ENCODE assay signal across 10 cellular contexts in the genomic region with DNA sequence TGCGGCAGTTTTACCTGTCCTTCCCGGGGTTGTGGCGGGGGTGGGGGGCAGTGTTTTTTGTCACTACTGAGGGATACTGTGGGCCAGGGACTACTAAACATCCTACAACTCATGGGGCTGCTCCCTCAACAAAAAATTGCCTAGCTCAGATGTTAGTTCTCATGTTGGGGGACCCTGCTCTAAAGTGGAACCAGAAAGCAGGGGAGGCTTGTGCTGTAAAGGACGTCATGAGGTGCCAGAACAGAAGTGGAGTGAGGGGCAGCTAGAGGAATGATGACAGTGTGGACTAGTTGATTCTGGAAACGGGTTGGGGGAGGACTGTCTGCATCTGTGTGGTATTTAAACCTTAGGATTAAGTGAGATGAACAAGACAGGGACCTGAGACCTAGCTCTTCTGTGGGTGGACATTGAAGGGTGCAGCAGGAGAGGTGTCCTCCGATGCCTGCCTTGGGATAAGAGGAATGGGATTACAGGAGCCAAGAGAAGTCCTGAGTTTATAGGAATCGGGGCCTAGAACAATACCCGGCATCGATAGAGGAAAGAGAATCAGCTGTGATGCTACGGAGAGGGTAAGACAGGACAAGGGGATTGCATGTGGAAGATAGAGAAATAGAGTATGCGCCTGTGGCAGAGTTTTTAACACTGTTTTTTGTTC. TPM values are rescaled to one million over a fixed set of nuclear protein-coding genes. Genes with fewer than 3 reads are reported as not detected.
A peak's percentile ranks its signal among the peaks of the same experiment; 100 is the strongest.
DNase-seq lines count a peak whose midpoint lies in the region; ATAC-seq and TF ChIP-seq lines count a peak whose summit lies in the region.
"Had no signal": no experiment of that assay in that cellular context is flagged by ENCODE, and none has a peak within 500 bp of the region (broad histone marks: within the 10 kb centered on the region; RNA-seq: fewer than 3 reads in every experiment).

No MANE protein-coding gene starts in this region.

- H3K4me3 ChIP-seq in ACC112 (ENCODE audit: low read depth, low read length) (peak overlapping the region; percentile 83), DOHH2 (ENCODE audit: low read length) (peak overlapping the region; percentile 98), iPS-20b (ENCODE audit: low read length) (peak overlapping the region; percentile 99; the same call in 1 of the 2 replicates)

- peaks cover 42% of the 10 kb centered on the region for H3K4me1 Mint-ChIP-seq in activated B cell treated with CpG ODN at 0.5 μM for 24 hours

- DNase-seq in activated B cell treated with CpG ODN at 0.5 μM for 24 hours: no peak
- DNase-seq in germinal center (ENCODE audit: low spot score): no peak
- no peak for DNase-seq in stimulated activated CD4-positive, alpha-beta T cell treated with anti-CD3 and anti-CD28 coated beads, Interleukin-15, amount 100 ng/mL, for 24 hours
- no peak for DNase-seq in hepatic stellate cell (ENCODE audit: low spot score)
- DNase-seq: left lung had no signal

- H3K4me3 Mint-ChIP-seq in activated B cell treated with CpG ODN at 0.5 μM for 24 hours: peak overlapping the region; percentile 42

- H3K36me3 ChIP-seq in ACC112 (ENCODE audit: insufficient read depth, low read length): peaks cover 64% of the 10 kb centered on the region
- H3K36me3 ChIP-seq in DOHH2 (ENCODE audit: control insufficient read depth, low read length): peaks cover 68% of the 10 kb centered on the region
- H3K36me3 ChIP-seq in iPS-20b (ENCODE audit: insufficient read depth, low read depth, low read length): peaks cover 68% of the 10 kb centered on the region

- peaks cover 27% of the 10 kb centered on the region; the same call in 1 of the 2 replicates for H4K20me1 ChIP-seq in DOHH2 (ENCODE audit: control insufficient read depth, insufficient read depth, low read depth, low read length)

- CTCF ChIA-PET in activated B cell treated with CpG ODN at 0.5 μM for 24 hours (lab: Charles Lee): no interaction called here

- H3K27ac ChIP-seq in ACC112 (ENCODE audit: low read depth, low read length): peak overlapping the region; percentile 21; the same call in 1 of the 2 replicates
- H3K27ac ChIP-seq in DOHH2 (ENCODE audit: low read depth, low read length): 0 out of 2 replicates have a peak overlapping the region, but pooled peaks have one; percentile 7
- peak overlapping the region; percentile 83 for H3K27ac ChIP-seq in iPS-20b (ENCODE audit: low read length)
- H3K27ac ChIP-seq: left lung, SJSA1 had no signal

- peaks cover 66% of the 10 kb centered on the region for H3F3A ChIP-seq in DOHH2 (ENCODE audit: control insufficient read depth, insufficient read depth)

- H3K4me2 ChIP-seq in DOHH2 (ENCODE audit: low read length): peak overlapping the region; percentile 79

- H3K9me3 ChIP-seq in DOHH2 (ENCODE audit: control insufficient read depth, insufficient read depth, low read length) (peaks cover 9% of the 10 kb centered on the region; the same call in 1 of the 2 replicates), iPS-20b (ENCODE audit: insufficient read depth, low read depth, low read length) (no peaks in the 10 kb centered on the region)
- H3K9me3 ChIP-seq: left lung, SJSA1 had no signal

- H3K79me2 ChIP-seq in ACC112 (ENCODE audit: control insufficient read depth, insufficient read depth, low read length, unreplicated experiment): peaks cover 49% of the 10 kb centered on the region
- H3K79me2 ChIP-seq in DOHH2 (ENCODE audit: control insufficient read depth, low read length): peaks cover 38% of the 10 kb centered on the region

- H3K4me1 ChIP-seq in ACC112 (ENCODE audit: control insufficient read depth, insufficient read depth, low read length, unreplicated experiment) (peaks cover 25% of the 10 kb centered on the region), DOHH2 (ENCODE audit: control insufficient read depth, low read length) (peaks cover 35% of the 10 kb centered on the region), iPS-20b (ENCODE audit: insufficient read depth, low read length) (peaks cover 9% of the 10 kb centered on the region; the same call in 1 of the 2 replicates)

- intact Hi-C loops in activated B cell treated with CpG ODN at 0.5 μM for 24 hours (cut with micrococcal nuclease): no loop called here

- no peaks in the 10 kb centered on the region for H3K9me2 ChIP-seq in DOHH2 (replicated peaks; ENCODE audit: control insufficient read depth, low read length)

- no peak overlapping the region for H2AFZ ChIP-seq in ACC112 (ENCODE audit: low read length, unreplicated experiment)

- ATAC-seq in activated B cell treated with CpG ODN at 0.5 μM for 24 hours (ENCODE audit: low read depth): no peak
- ATAC-seq in HG03196 (IDR thresholded peaks at IDR 0.05; ENCODE audit: unreplicated experiment): no peak
- ATAC-seq: left lung had no signal

- no peak for TF ChIP-seq CTCF in DOHH2 (IDR thresholded peaks at IDR 0.05; ENCODE audit: low read depth, low read length, poor library complexity, severe bottlenecking)
- TF ChIP-seq CTCF in activated B cell treated with CpG ODN at 0.5 μM for 24 hours (IDR thresholded peaks at IDR 0.05): no peak

- no peaks in the 10 kb centered on the region for H3K27me3 ChIP-seq in ACC112 (ENCODE audit: insufficient read depth, low read length)
- no peaks in the 10 kb centered on the region for H3K27me3 ChIP-seq in DOHH2 (ENCODE audit: control insufficient read depth, low read length)
- peaks cover 10% of the 10 kb centered on the region; the same call in 1 of the 2 replicates for H3K27me3 ChIP-seq in iPS-20b (ENCODE audit: insufficient read depth, low read length)
- H3K27me3 ChIP-seq: left lung, SJSA1 had no signal

- peaks cover 76% of the 10 kb centered on the region for H3K36me3 Mint-ChIP-seq in activated B cell treated with CpG ODN at 0.5 μM for 24 hours (ENCODE audit: low read depth)

- no peaks in the 10 kb centered on the region for H3K27me3 Mint-ChIP-seq in activated B cell treated with CpG ODN at 0.5 μM for 24 hours

- no peak overlapping the region for H3K27ac Mint-ChIP-seq in activated B cell treated with CpG ODN at 0.5 μM for 24 hours

- POLR2A ChIA-PET in activated B cell treated with CpG ODN at 0.5 μM for 24 hours (lab: Charles Lee): no interaction called here

- no peaks in the 10 kb centered on the region for H3K9me3 Mint-ChIP-seq in activated B cell treated with CpG ODN at 0.5 μM for 24 hours

- H3K9ac ChIP-seq in iPS-20b (ENCODE audit: low read depth, low read length): peak overlapping the region; percentile 100; the same call in 1 of the 2 replicates

RNA-seq across cellular contexts. Expression of gene RPL31, which starts 2.7 kb away (rescaled TPM):
- total RNA-seq in activated B cell treated with CpG ODN at 0.5 μM for 24 hours: 1,828 and 2,370 TPM in 2 replicates

Comparison
In these comparisons a context has a peak if more than half of its experiments do, and no peak if none do; other contexts are left out.
1. H3K27ac ChIP-seq: peak in every context shown above with its lines; median percentile 83 in iPS-20b; 21 in ACC112; 7 in DOHH2.